In the genomic region with DNA sequence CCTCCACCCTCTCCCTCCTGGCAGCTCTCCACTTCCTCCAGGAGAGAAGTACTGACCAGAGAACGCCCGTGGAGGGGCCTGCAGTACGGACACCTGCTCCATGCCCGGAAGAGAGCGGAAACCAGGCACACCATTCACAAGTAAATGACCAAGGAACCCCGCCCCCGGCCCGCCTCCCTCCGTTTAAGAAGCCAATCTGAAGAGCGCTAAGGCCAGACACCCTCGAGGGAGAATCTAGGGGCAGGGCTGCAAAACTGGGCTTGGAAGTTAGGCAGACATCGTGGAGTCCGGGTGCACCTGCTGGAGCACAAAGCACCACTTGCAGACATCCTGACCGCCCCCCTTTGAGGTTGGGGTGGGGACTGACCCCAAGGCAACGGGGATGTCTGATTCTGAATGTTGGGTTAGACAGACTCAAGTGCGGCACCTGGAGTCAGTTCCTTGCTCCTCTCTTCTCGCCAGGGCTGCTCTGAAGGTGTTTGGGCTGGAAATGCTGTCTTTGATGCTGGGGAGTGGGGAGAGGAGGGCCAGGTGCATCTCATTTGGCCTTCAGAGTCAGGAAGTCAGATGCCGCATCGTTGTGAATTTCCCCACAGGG, we compare ENCODE assay signal across 1 cellular context.
TF ChIP-seq lines count a peak whose summit lies in the region.

No MANE protein-coding gene starts in this region.

TF ChIP-seq in HepG2, 621 proteins besides CTCF, POLR2A, EP300 and RAD21 (continued from another document):
- TF ChIP-seq, protein P1, sequence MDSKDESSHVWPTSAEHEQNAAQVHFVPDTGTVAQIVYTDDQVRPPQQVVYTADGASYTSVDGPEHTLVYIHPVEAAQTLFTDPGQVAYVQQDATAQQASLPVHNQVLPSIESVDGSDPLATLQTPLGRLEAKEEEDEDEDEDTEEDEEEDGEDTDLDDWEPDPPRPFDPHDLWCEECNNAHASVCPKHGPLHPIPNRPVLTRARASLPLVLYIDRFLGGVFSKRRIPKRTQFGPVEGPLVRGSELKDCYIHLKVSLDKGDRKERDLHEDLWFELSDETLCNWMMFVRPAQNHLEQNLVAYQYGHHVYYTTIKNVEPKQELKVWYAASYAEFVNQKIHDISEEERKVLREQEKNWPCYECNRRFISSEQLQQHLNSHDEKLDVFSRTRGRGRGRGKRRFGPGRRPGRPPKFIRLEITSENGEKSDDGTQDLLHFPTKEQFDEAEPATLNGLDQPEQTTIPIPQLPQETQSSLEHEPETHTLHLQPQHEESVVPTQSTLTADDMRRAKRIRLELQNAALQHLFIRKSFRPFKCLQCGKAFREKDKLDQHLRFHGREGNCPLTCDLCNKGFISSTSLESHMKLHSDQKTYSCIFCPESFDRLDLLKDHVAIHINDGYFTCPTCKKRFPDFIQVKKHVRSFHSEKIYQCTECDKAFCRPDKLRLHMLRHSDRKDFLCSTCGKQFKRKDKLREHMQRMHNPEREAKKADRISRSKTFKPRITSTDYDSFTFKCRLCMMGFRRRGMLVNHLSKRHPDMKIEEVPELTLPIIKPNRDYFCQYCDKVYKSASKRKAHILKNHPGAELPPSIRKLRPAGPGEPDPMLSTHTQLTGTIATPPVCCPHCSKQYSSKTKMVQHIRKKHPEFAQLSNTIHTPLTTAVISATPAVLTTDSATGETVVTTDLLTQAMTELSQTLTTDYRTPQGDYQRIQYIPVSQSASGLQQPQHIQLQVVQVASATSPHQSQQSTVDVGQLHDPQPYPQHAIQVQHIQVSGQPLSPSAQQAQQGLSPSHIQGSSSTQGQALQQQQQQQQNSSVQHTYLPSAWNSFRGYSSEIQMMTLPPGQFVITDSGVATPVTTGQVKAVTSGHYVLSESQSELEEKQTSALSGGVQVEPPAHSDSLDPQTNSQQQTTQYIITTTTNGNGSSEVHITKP (CRISPR knock-in tag; IDR thresholded peaks at IDR 0.05; ENCODE audit: low read depth): peak; percentile 9; the same call in 1 of the 2 replicates
- TF ChIP-seq ISL2 (CRISPR knock-in tag; IDR thresholded peaks at IDR 0.05): 0 out of 2 replicates have a peak, but pooled peaks have one; percentile 10
- TF ChIP-seq POLR2AphosphoS5 (IDR thresholded peaks at IDR 0.05; ENCODE audit: low read depth, low read length): peak; percentile 51; the same call in 1 of the 2 replicates
- no peak; the same call in 1 of the 2 replicates for TF ChIP-seq ZNF766 (CRISPR knock-in tag; IDR thresholded peaks at IDR 0.05; ENCODE audit: borderline replicate concordance)
- TF ChIP-seq ZNF335 (CRISPR knock-in tag; IDR thresholded peaks at IDR 0.05): peak; percentile 59; the same call in 1 of the 2 replicates
